In the genomic region with DNA sequence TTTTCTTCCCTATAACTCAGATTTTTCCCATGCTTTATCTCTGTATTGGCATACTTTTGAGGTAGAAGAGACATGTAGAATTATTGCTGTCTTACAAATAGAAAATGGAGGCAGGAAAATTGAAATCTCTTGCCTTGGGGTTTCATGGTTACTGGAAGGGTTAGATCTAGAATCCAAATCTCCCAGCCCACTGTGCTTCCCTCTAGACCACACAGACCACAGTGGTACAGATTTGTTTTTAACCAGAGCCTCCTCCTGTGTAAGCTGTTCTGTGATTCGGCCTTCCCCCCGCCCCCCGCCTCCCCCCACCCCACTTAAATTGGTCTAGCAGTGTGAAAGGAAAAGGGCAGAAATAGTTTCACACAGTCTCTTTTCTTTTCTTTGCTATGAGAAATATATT, we compare ENCODE assay signal across 27 cellular contexts.
"Had no signal": no experiment of that assay in that cellular context is flagged by ENCODE, and none has a peak within 500 bp of the region (broad histone marks: within the 10 kb centered on the region; RNA-seq: fewer than 3 reads in every experiment).

No MANE protein-coding gene starts in this region.

- H3K27me3 Mint-ChIP-seq: activated CD4-positive, alpha-beta memory T cell treated with anti-CD3 and anti-CD28 coated beads, Interleukin-2, amount 10 ng/mL, durations not matched to agents 7 days and 5 days; activated CD4-positive, alpha-beta T cell treated with anti-CD3 and anti-CD28 coated beads, Interleukin-2, amount 10 ng/mL, durations not matched to agents 7 days and 5 days; activated naive CD8-positive, alpha-beta T cell; activated T-helper 17 cell treated with anti-CD3 and anti-CD28 coated beads, Interleukin-2, amount 50 U/mL, for 72 hours; effector memory CD8-positive, alpha-beta T cell had no signal

- H3K27me3 ChIP-seq: body of pancreas, esophagus muscularis mucosa, foreskin keratinocyte, gastrocnemius medialis had no signal

- H3K36me3 ChIP-seq: gastrocnemius medialis had no signal

- H3K4me1 ChIP-seq: body of pancreas, foreskin keratinocyte had no signal

- H3K9me3 ChIP-seq: esophagus muscularis mucosa, gastrocnemius medialis had no signal

- H3K27ac Mint-ChIP-seq: activated CD4-positive, alpha-beta memory T cell treated with anti-CD3 and anti-CD28 coated beads, Interleukin-2, amount 10 ng/mL, durations not matched to agents 7 days and 5 days; activated CD4-positive, alpha-beta T cell treated with anti-CD3 and anti-CD28 coated beads, Interleukin-2, amount 10 ng/mL, durations not matched to agents 7 days and 5 days; activated naive CD8-positive, alpha-beta T cell; activated T-helper 17 cell treated with anti-CD3 and anti-CD28 coated beads, Interleukin-2, amount 50 U/mL, for 72 hours had no signal

- DNase-seq: activated CD4-positive, alpha-beta memory T cell treated with anti-CD3 and anti-CD28 coated beads, Interleukin-2, amount 10 ng/mL, durations not matched to agents 7 days and 5 days; activated CD4-positive, alpha-beta T cell treated with anti-CD3 and anti-CD28 coated beads for 1 hour; activated CD4-positive, alpha-beta T cell treated with anti-CD3 and anti-CD28 coated beads for 4 hours; activated CD4-positive, alpha-beta T cell treated with anti-CD3 and anti-CD28 coated beads, Interleukin-2, amount 10 ng/mL, durations not matched to agents 7 days and 5 days; activated CD4-positive, alpha-beta T cell treated with anti-CD3 and anti-CD28 coated beads, Interleukin-2, amount 50 U/mL, for 4 hours; activated CD8-positive, alpha-beta memory T cell treated with anti-CD3 and anti-CD28 coated beads, Interleukin-2, amount 50 U/mL, for 48 hours; activated effector memory CD4-positive, alpha-beta T cell treated with Interleukin-2 at 50 U/mL for 16 hours; activated gamma-delta T cell treated with Interleukin-2 at 50 U/mL for 16 hours; activated naive CD4-positive, alpha-beta T cell treated with anti-CD3 and anti-CD28 coated beads, Interleukin-2, amount 50 U/mL, for 16 hours; activated naive CD4-positive, alpha-beta T cell treated with Interleukin-2 at 50 U/mL for 16 hours; activated T-cell treated with anti-CD3 and anti-CD28 coated beads for 4 hours; activated T-cell treated with anti-CD3 and anti-CD28 coated beads, Interleukin-2, amount 50 U/mL, for 4 hours; amniotic stem cell; anterior cingulate cortex; body of pancreas; caudate nucleus; cortex of kidney; dermis blood vessel endothelial cell; effector CD4-positive, alpha-beta T cell; effector memory CD8-positive, alpha-beta T cell; erythroblast; foreskin keratinocyte; gastrocnemius medialis; glutamatergic neuron had no signal

- ATAC-seq: activated T-cell treated with anti-CD3 and anti-CD28 coated beads, Interleukin-2, amount 50 U/mL, for 4 hours; activated T-helper 17 cell treated with anti-CD3 and anti-CD28 coated beads, Interleukin-2, amount 50 U/mL, for 72 hours; body of pancreas; effector memory CD8-positive, alpha-beta T cell; foreskin keratinocyte; gastrocnemius medialis had no signal

- H3K4me3 Mint-ChIP-seq: activated CD4-positive, alpha-beta memory T cell treated with anti-CD3 and anti-CD28 coated beads, Interleukin-2, amount 10 ng/mL, durations not matched to agents 7 days and 5 days; activated CD4-positive, alpha-beta T cell treated with anti-CD3 and anti-CD28 coated beads, Interleukin-2, amount 10 ng/mL, durations not matched to agents 7 days and 5 days; activated naive CD8-positive, alpha-beta T cell; activated T-cell treated with anti-CD3 and anti-CD28 coated beads, Interleukin-2, amount 50 U/mL, for 4 hours; activated T-helper 17 cell treated with anti-CD3 and anti-CD28 coated beads, Interleukin-2, amount 50 U/mL, for 72 hours; effector memory CD8-positive, alpha-beta T cell had no signal

- H3K4me3 ChIP-seq: body of pancreas, esophagus muscularis mucosa, gastrocnemius medialis had no signal

- H3K27ac ChIP-seq: body of pancreas, esophagus muscularis mucosa, foreskin keratinocyte, gastrocnemius medialis had no signal

- H3K4me1 Mint-ChIP-seq: activated CD4-positive, alpha-beta memory T cell treated with anti-CD3 and anti-CD28 coated beads, Interleukin-2, amount 10 ng/mL, durations not matched to agents 7 days and 5 days had no signal
